In the genomic region with DNA sequence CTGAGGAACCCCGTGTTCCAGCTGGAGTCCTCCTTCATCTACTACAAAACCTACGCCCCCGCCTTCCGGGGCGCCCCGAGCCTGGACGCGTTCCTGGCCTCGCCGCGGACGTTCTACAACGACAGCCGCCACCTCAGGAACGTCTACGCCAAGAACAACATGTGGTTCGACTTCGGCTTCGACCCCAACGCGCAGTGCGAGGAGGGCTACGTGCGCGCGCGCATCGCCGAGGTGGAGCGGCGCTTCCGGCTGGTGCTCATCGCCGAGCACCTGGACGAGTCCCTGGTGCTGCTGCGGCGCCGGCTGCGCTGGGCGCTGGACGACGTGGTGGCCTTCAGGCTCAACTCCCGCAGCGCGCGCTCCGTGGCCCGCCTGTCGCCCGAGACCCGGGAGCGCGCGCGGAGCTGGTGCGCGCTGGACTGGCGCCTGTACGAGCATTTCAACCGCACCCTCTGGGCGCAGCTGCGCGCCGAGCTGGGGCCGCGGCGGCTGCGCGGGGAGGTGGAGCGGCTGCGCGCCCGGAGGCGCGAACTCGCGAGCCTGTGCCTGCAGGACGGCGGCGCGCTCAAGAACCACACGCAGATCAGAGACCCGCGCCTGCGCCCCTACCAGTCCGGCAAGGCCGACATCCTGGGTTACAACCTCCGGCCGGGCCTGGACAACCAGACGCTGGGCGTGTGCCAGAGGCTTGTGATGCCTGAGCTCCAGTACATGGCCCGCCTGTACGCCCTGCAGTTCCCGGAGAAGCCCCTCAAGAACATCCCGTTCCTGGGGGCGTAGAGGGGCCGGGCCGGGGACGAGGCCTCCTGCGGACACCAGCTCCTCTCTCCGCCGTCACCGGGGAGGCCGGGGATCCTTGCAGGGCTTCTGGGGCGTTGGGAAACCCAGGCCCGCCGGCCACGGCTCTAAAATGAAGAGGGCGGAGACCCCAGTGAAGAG, we compare ENCODE assay signal across 9 cellular contexts. TPM values are rescaled to one million over a fixed set of nuclear protein-coding genes. Genes with fewer than 3 reads are reported as not detected.
DNase-seq lines count a peak whose midpoint lies in the region; ATAC-seq and TF ChIP-seq lines count a peak whose summit lies in the region.
"Had no signal": no experiment of that assay in that cellular context is flagged by ENCODE, and none has a peak within 500 bp of the region (broad histone marks: within the 10 kb centered on the region; RNA-seq: fewer than 3 reads in every experiment).

No MANE protein-coding gene starts in this region.

- no peaks in the 10 kb centered on the region for H3K36me3 Mint-ChIP-seq in activated naive CD8-positive, alpha-beta T cell treated with anti-CD3 and anti-CD28 coated beads, Interleukin-2, amount 50 U/mL, for 24 hours (ENCODE audit: low read depth)

- H3K4me3 ChIP-seq in A673 (ENCODE audit: low read depth, low read length, poor library complexity, severe bottlenecking) (peak overlapping the region; percentile 56), left ventricle myocardium inferior (peak overlapping the region; percentile 67), rectal smooth muscle tissue (ENCODE audit: low read length) (peak overlapping the region; percentile 61)

- CTCF ChIA-PET in A673 (lab: Charles Lee), result interaction anchor here (0.6 kb wide), 1 partner anchor 69 kb away, joined by 3 read pairs; the partner anchor contains the start of gene D2HGDH

- peak overlapping the region; percentile 54 for H3K27ac Mint-ChIP-seq in activated naive CD8-positive, alpha-beta T cell treated with anti-CD3 and anti-CD28 coated beads, Interleukin-2, amount 50 U/mL, for 24 hours

- H3K27me3 ChIP-seq in A673 (replicated peaks; ENCODE audit: insufficient read depth, low read depth, low read length, poor library complexity) (no peaks in the 10 kb centered on the region), left ventricle myocardium inferior (ENCODE audit: low read depth) (peaks cover 24% of the 10 kb centered on the region), rectal smooth muscle tissue (ENCODE audit: control insufficient read depth, insufficient read depth, low read length) (peaks cover 9% of the 10 kb centered on the region)

- H3K27ac ChIP-seq in A673 (ENCODE audit: low read depth, low read length, poor library complexity, severe bottlenecking), result peak overlapping the region; percentile 98
- no peak overlapping the region for H3K27ac ChIP-seq in left ventricle myocardium inferior (replicated peaks)
- H3K27ac ChIP-seq in rectal smooth muscle tissue (ENCODE audit: low read depth, low read length), result no peak overlapping the region

- intact Hi-C loops in A673 (cut with micrococcal nuclease; ENCODE audit: unreplicated experiment), result no loop called here
- intact Hi-C loops in left ventricle myocardium inferior (cut with micrococcal nuclease), result no loop called here

- ATAC-seq in GM18867 (IDR thresholded peaks at IDR 0.05; ENCODE audit: unreplicated experiment), result peak; percentile 61
- peak; percentile 68 for ATAC-seq in activated naive CD8-positive, alpha-beta T cell treated with anti-CD3 and anti-CD28 coated beads, Interleukin-2, amount 50 U/mL, for 24 hours
- ATAC-seq in HG02884 (IDR thresholded peaks at IDR 0.05; ENCODE audit: unreplicated experiment), result no peak

- no peaks in the 10 kb centered on the region for H3K9me3 Mint-ChIP-seq in activated naive CD8-positive, alpha-beta T cell treated with anti-CD3 and anti-CD28 coated beads, Interleukin-2, amount 50 U/mL, for 24 hours

- DNase-seq in A673 (ENCODE audit: low spot score) (peak; percentile 80), NCI-H2227 treated with DMSO at 0.1 percent for 48 hours (lab: John Stamatoyannopoulos, UW) (peak; percentile 35), left ventricle myocardium inferior (peak; percentile 40), GDM1 (lab: John Stamatoyannopoulos, UW) (no peak)
- peak; percentile 68 for DNase-seq in activated naive CD8-positive, alpha-beta T cell treated with anti-CD3 and anti-CD28 coated beads, Interleukin-2, amount 50 U/mL, for 24 hours

- no TSS peak for BruUV-seq in A673 (replicated peaks; lab: Mats Ljungman, UMichigan)

- peak overlapping the region; percentile 53 for H3K4me3 Mint-ChIP-seq in activated naive CD8-positive, alpha-beta T cell treated with anti-CD3 and anti-CD28 coated beads, Interleukin-2, amount 50 U/mL, for 24 hours

- TF ChIP-seq CTCF in A673 (conservative IDR thresholded peaks at IDR 0.05; ENCODE audit: low read depth, low read length), result no peak
- no peak for TF ChIP-seq CTCF in left ventricle myocardium inferior (IDR thresholded peaks at IDR 0.05; ENCODE audit: borderline replicate concordance)

- H3K9me3 ChIP-seq in A673 (ENCODE audit: low read depth, low read length, poor library complexity, severe bottlenecking) (no peaks in the 10 kb centered on the region), left ventricle myocardium inferior (replicated peaks) (no peaks in the 10 kb centered on the region)

- peaks cover 11% of the 10 kb centered on the region for H3K4me1 Mint-ChIP-seq in activated naive CD8-positive, alpha-beta T cell treated with anti-CD3 and anti-CD28 coated beads, Interleukin-2, amount 50 U/mL, for 24 hours

- H3K9ac ChIP-seq in rectal smooth muscle tissue (ENCODE audit: low read length), result no peak overlapping the region

- H3K27me3 Mint-ChIP-seq in activated naive CD8-positive, alpha-beta T cell treated with anti-CD3 and anti-CD28 coated beads, Interleukin-2, amount 50 U/mL, for 24 hours, result peaks cover 7% of the 10 kb centered on the region

- H3K4me1 ChIP-seq in A673 (ENCODE audit: insufficient read depth, low read length, poor library complexity, severe bottlenecking) (peaks cover 33% of the 10 kb centered on the region), left ventricle myocardium inferior (peaks cover 21% of the 10 kb centered on the region), rectal smooth muscle tissue (ENCODE audit: control insufficient read depth, insufficient read depth, low read length) (peaks cover 3% of the 10 kb centered on the region)

- POLR2A ChIA-PET in A673 (lab: Charles Lee; ENCODE audit: low non-redundant PET), result interaction anchor here (0.6 to 1.1 kb wide), 2 partner anchors 10 to 65 kb away, joined by 10 to 12 read pairs; no protein-coding TSS in a partner anchor

- H3K36me3 ChIP-seq in A673 (ENCODE audit: insufficient read depth, low read length, poor library complexity, severe bottlenecking) (no peaks in the 10 kb centered on the region), left ventricle myocardium inferior (no peaks in the 10 kb centered on the region), rectal smooth muscle tissue (ENCODE audit: control insufficient read depth, insufficient read depth, low read length) (no peaks in the 10 kb centered on the region)

RNA-seq across cellular contexts. Expression of gene NEU4, which starts 5.3 kb away (rescaled TPM):
- 38.5 and 48.4 TPM in 2 replicates for total RNA-seq in A673 (2021)
- total RNA-seq in left ventricle myocardium inferior, result not detected
- total RNA-seq: pulmonary artery endothelial cell had no signal

RNA-seq across cellular contexts. Expression of gene GAL3ST2, which starts 27.0 kb away (rescaled TPM):
- total RNA-seq in A673 (2021), result 5.0 and 5.3 TPM in 2 replicates
- total RNA-seq in left ventricle myocardium inferior, result not detected
- total RNA-seq: pulmonary artery endothelial cell had no signal

RNA-seq across cellular contexts. Expression of gene PDCD1, which starts 55.0 kb away (rescaled TPM):
- total RNA-seq in A673 (2021) (0.34 and 0.35 TPM in 2 replicates), left ventricle myocardium inferior (3.3 TPM)
- total RNA-seq: pulmonary artery endothelial cell had no signal

Comparison
In these comparisons a context has a peak if more than half of its experiments do, and no peak if none do; other contexts are left out.
1. RNA of gene NEU4, which starts 5.3 kb away (total RNA-seq): 38.5 to 48.4 TPM in A673; not detected in left ventricle myocardium inferior (single experiment); every median in the first group is over 10 times any median in the second.
2. Peak in every context shown above with its lines, with median percentiles within 50 percentile points of each other: H3K4me3 ChIP-seq.